15 cellular contexts compared by ENCODE assay signal in the genomic region with DNA sequence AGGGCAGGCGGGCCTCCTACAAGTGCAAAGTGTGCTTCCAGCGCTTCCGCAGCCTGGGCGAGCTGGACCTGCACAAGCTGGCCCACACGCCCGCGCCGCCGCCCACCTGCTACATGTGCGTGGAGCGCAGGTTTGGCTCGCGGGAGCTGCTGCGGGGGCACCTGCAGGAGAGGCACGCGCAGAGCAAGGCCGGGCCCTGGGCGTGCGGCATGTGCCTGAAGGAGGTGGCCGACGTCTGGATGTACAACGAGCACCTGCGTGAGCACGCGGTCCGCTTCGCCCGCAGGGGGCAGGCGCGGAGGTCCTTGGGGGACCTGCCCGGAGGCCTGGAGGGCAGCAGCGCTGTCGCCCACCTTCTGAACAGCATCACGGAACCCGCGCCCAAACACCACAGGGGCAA.
"Had no signal": no experiment of that assay in that cellular context is flagged by ENCODE, and none has a peak within 500 bp of the region (broad histone marks: within the 10 kb centered on the region; RNA-seq: fewer than 3 reads in every experiment).

No MANE protein-coding gene starts in this region.

- H3K27ac ChIP-seq: dorsolateral prefrontal cortex, lower lobe of right lung, prostate gland, right atrium auricular region, sigmoid colon, stomach, tibial artery had no signal

- H3K4me3 ChIP-seq: lower lobe of right lung, prostate gland, right atrium auricular region, sigmoid colon, stomach, tibial artery had no signal

- DNase-seq: sigmoid colon, tibial artery had no signal

- FAIRE-seq: colon, frontal cortex had no signal

- H3K27me3 Mint-ChIP-seq: naive B cell; natural killer cell treated with Interleukin-12 subunit alpha and Interleukin-12 subunit beta and Interleukin-15 and Interleukin-18, amount 100 ng/mL, for 72 hours; type B pancreatic cell had no signal

- H3K36me3 ChIP-seq: lower lobe of right lung, prostate gland, right atrium auricular region, sigmoid colon, stomach, tibial artery had no signal

- H3K9me3 ChIP-seq: lower lobe of right lung, prostate gland, right atrium auricular region, sigmoid colon, stomach, tibial artery had no signal

- H3K9me3 Mint-ChIP-seq: immature natural killer cell; naive B cell; natural killer cell treated with Interleukin-12 subunit alpha and Interleukin-12 subunit beta and Interleukin-15 and Interleukin-18, amount 100 ng/mL, for 72 hours; neural crest cell; stimulated activated effector memory CD8-positive, alpha-beta T cell treated with anti-CD3 and anti-CD28 coated beads, Interleukin-12 subunit alpha, Interleukin-12 subunit beta, amount 100 ng/mL, for 72 hours; type B pancreatic cell had no signal

- H3K27me3 ChIP-seq: right atrium auricular region had no signal

- H3K4me3 Mint-ChIP-seq: immature natural killer cell; naive B cell; natural killer cell treated with Interleukin-12 subunit alpha and Interleukin-12 subunit beta and Interleukin-15 and Interleukin-18, amount 100 ng/mL, for 72 hours; neural crest cell; stimulated activated effector memory CD8-positive, alpha-beta T cell treated with anti-CD3 and anti-CD28 coated beads, Interleukin-12 subunit alpha, Interleukin-12 subunit beta, amount 100 ng/mL, for 72 hours; type B pancreatic cell had no signal

- H3K36me3 Mint-ChIP-seq: immature natural killer cell; naive B cell; natural killer cell treated with Interleukin-12 subunit alpha and Interleukin-12 subunit beta and Interleukin-15 and Interleukin-18, amount 100 ng/mL, for 72 hours; stimulated activated effector memory CD8-positive, alpha-beta T cell treated with anti-CD3 and anti-CD28 coated beads, Interleukin-12 subunit alpha, Interleukin-12 subunit beta, amount 100 ng/mL, for 72 hours; type B pancreatic cell had no signal

- H3K4me1 Mint-ChIP-seq: neural crest cell had no signal

- H3K4me1 ChIP-seq: prostate gland, right atrium auricular region had no signal

- H3K27ac Mint-ChIP-seq: immature natural killer cell; naive B cell; natural killer cell treated with Interleukin-12 subunit alpha and Interleukin-12 subunit beta and Interleukin-15 and Interleukin-18, amount 100 ng/mL, for 72 hours; stimulated activated effector memory CD8-positive, alpha-beta T cell treated with anti-CD3 and anti-CD28 coated beads, Interleukin-12 subunit alpha, Interleukin-12 subunit beta, amount 100 ng/mL, for 72 hours; type B pancreatic cell had no signal
